1 cellular context compared by ENCODE assay signal in genomic region chr11:62961017-62961416, GRCh38.
TF ChIP-seq lines count a peak whose summit lies in the region.

No MANE protein-coding gene starts in this region.

TF ChIP-seq in K562, 482 proteins besides CTCF, POLR2A, EP300 and RAD21 (continued from another document):
- TF ChIP-seq HINFP (tag; conservative IDR thresholded peaks at IDR 0.05; ENCODE audit: low read depth) (no peak), ID3 (CRISPR knock-in tag; IDR thresholded peaks at IDR 0.05) (no peak), ID3 (tag; IDR thresholded peaks at IDR 0.05) (peak; percentile 22; the same call in 1 of the 2 replicates), CREB3 (tag; conservative IDR thresholded peaks at IDR 0.05; ENCODE audit: low read depth) (0 out of 2 replicates have a peak, but pooled peaks have one; percentile 54), THRAP3 (IDR thresholded peaks at IDR 0.05; ENCODE audit: borderline replicate concordance) (no peak), MGA (IDR thresholded peaks at IDR 0.05) (peak; percentile 82), POU5F1 (IDR thresholded peaks at IDR 0.05; ENCODE audit: borderline replicate concordance, low read depth, low read length, partially characterized antibody) (no peak), PHTF2 (CRISPR knock-in tag; IDR thresholded peaks at IDR 0.05) (no peak), ZNF134 (CRISPR knock-in tag; conservative IDR thresholded peaks at IDR 0.05) (no peak), ATF1 (CRISPR knock-in tag; IDR thresholded peaks at IDR 0.05) (no peak), ATF1 (tag; IDR thresholded peaks at IDR 0.05) (no peak), MYBL2 (IDR thresholded peaks at IDR 0.05; ENCODE audit: low read depth) (no peak), MYBL2 (CRISPR knock-in tag; IDR thresholded peaks at IDR 0.05; ENCODE audit: borderline replicate concordance) (no peak), NR1H2 (CRISPR knock-in tag; IDR thresholded peaks at IDR 0.05) (no peak), BHLHE40 (IDR thresholded peaks at IDR 0.05; ENCODE audit: low read length) (peak; percentile 85), THRA (IDR thresholded peaks at IDR 0.05) (peak; percentile 63), NEUROD1 (IDR thresholded peaks at IDR 0.05; ENCODE audit: borderline replicate concordance, low read depth, low read length, partially characterized antibody) (no peak), ZBTB17 (CRISPR knock-in tag; IDR thresholded peaks at IDR 0.05) (no peak), L3MBTL2 (IDR thresholded peaks at IDR 0.05) (peak; percentile 84; the same call in 1 of the 2 replicates), PBX2 (CRISPR knock-in tag; IDR thresholded peaks at IDR 0.05; ENCODE audit: low read depth) (no peak), PBX2 (tag; conservative IDR thresholded peaks at IDR 0.05; ENCODE audit: low read depth) (peak; percentile 59), GABPB2 (CRISPR knock-in tag; conservative IDR thresholded peaks at IDR 0.05) (no peak), KLF1 (tag; IDR thresholded peaks at IDR 0.05) (peak; percentile 67; the same call in 1 of the 2 replicates), GATA2 (CRISPR knock-in tag; IDR thresholded peaks at IDR 0.05) (no peak), ESRRA (IDR thresholded peaks at IDR 0.05; ENCODE audit: borderline replicate concordance, low read depth) (peak; percentile 54; the same call in 1 of the 2 replicates), JUN (IDR thresholded peaks at IDR 0.05; ENCODE audit: borderline replicate concordance, low read depth, low read length) (no peak), JUN (CRISPR knock-in tag; IDR thresholded peaks at IDR 0.05; ENCODE audit: borderline replicate concordance) (no peak), ETS1 (conservative IDR thresholded peaks at IDR 0.05; ENCODE audit: control insufficient read depth, low read depth, low read length) (no peak), NR2C2 (CRISPR knock-in tag; IDR thresholded peaks at IDR 0.05) (no peak), NR2C2 (tag; IDR thresholded peaks at IDR 0.05) (0 out of 2 replicates have a peak, but pooled peaks have one; percentile 16), PYGO2 (tag; IDR thresholded peaks at IDR 0.05) (no peak), STAT5A (IDR thresholded peaks at IDR 0.05; ENCODE audit: borderline replicate concordance, low read length) (no peak), HDAC1 (IDR thresholded peaks at IDR 0.05) (no peak), ZNF717 (CRISPR knock-in tag; IDR thresholded peaks at IDR 0.05) (no peak), ZNF445 (CRISPR knock-in tag; IDR thresholded peaks at IDR 0.05; ENCODE audit: low read depth) (no peak), ZNF282 (CRISPR knock-in tag; IDR thresholded peaks at IDR 0.05) (no peak), E2F6 (IDR thresholded peaks at IDR 0.05; ENCODE audit: borderline replicate concordance in 1 of 2, extremely low read depth in 1 of 2, insufficient read depth in 1 of 2, insufficient read length in 1 of 2, low read depth in 1 of 2, low read length in 1 of 2, poor library complexity in 1 of 2, severe bottlenecking in 1 of 2) (peak; percentile 52 to 63)
